Comparison of ENCODE assay signal across 6 cellular contexts in the genomic region with DNA sequence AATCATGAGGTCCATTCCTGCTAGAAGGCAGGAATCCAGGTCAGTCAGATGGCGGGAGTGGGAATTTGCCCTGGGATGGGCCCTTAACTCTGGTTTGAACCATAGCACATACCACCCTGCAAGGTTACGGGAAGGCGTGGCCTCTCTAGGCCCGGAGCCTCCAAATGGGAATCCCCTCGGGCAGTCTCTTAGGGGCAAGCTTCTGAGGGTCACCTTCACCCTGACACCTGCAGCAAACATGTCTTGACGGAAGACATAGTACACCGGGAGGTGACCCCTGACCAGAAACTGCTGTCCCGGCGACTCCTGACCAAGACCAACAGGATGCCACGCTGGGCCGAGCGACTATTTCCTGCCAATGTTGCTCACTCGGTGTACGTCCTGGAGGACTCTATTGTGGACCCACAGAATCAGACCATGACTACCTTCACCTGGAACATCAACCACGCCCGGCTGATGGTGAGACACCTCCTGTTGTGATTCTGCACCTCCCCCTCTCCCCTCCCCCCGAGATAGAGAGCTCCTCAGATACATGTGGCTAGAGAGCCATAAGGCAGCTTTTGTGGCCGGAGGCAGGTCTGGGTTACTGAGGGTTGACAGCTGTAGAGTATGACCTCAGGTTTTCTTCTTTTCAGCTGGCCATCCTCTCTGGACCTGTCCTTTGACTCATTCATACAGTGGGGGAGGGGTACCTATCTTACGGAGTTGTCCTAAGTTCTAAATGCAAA. TPM values are rescaled to one million over a fixed set of nuclear protein-coding genes. Genes with fewer than 3 reads are reported as not detected.
DNase-seq lines count a peak whose midpoint lies in the region; ATAC-seq and TF ChIP-seq lines count a peak whose summit lies in the region.

No MANE protein-coding gene starts in this region.

- intact Hi-C loops in left ventricle myocardium inferior (cut with micrococcal nuclease) = no loop called here
- intact Hi-C loops in Right ventricle myocardium inferior (cut with DNase I) = loop anchor here (5.0 kb wide), 2 partner anchors 63 to 192 kb away; no protein-coding TSS in a partner anchor
- intact Hi-C loops in dorsolateral prefrontal cortex (cut with DNase I) = loop anchor here (1.0 to 10.0 kb wide), 4 partner anchors 48 to 650 kb away; partner anchors contain the start of genes NSD1 (in 2 of the 2) and LMAN2 (in 1 of the 2)

- H3K4me3 ChIP-seq in left ventricle myocardium inferior = peak overlapping the region; percentile 97
- peak overlapping the region; percentile 77 to 100 (median 98) for H3K4me3 ChIP-seq in dorsolateral prefrontal cortex
- H3K4me3 ChIP-seq in skeletal muscle satellite cell (ENCODE audit: low read length) = peak overlapping the region; percentile 78

- peak overlapping the region; percentile 84 for H3K4me2 ChIP-seq in skeletal muscle satellite cell (ENCODE audit: low read length)

- peak overlapping the region; percentile 91 for H3K9ac ChIP-seq in skeletal muscle satellite cell (ENCODE audit: low read depth, low read length)

- H3K27me3 ChIP-seq in left ventricle myocardium inferior (ENCODE audit: low read depth) (no peaks in the 10 kb centered on the region), dorsolateral prefrontal cortex (no peaks in the 10 kb centered on the region), skeletal muscle satellite cell (ENCODE audit: control insufficient read depth, insufficient read depth, low read length) (no peaks in the 10 kb centered on the region)

- H3K36me3 ChIP-seq in left ventricle myocardium inferior = peaks cover 29% of the 10 kb centered on the region
- H3K36me3 ChIP-seq in skeletal muscle satellite cell (ENCODE audit: insufficient read depth, low read length) = peaks cover 47% of the 10 kb centered on the region

- in situ Hi-C loops in GM13977 (cut with MboI; ENCODE audit: low pct_unique_long_range_greater_than_20kb, low sequenced_read_pairs, unreplicated experiment) (no loop called here), G401 (cut with HindIII; ENCODE audit: low sequenced_read_pairs) (no loop called here)

- H3K4me1 ChIP-seq in left ventricle myocardium inferior = peaks cover 71% of the 10 kb centered on the region
- H3K4me1 ChIP-seq in skeletal muscle satellite cell (ENCODE audit: control insufficient read depth, insufficient read depth, low read length) = peaks cover 43% of the 10 kb centered on the region

- TF ChIP-seq CTCF in left ventricle myocardium inferior (IDR thresholded peaks at IDR 0.05; ENCODE audit: borderline replicate concordance) (no peak), dorsolateral prefrontal cortex (IDR thresholded peaks at IDR 0.05 in 54 of 56, conservative IDR thresholded peaks at IDR 0.05 in 2 of 56; ENCODE audit: low read depth in 1 of 56, partially characterized antibody in 56 of 56) (no peak), GM13977 (IDR thresholded peaks at IDR 0.05; ENCODE audit: extremely low read depth, insufficient read depth, missing control alignments) (no peak)

- no peak for DNase-seq in left ventricle myocardium inferior
- no peak for DNase-seq in Right ventricle myocardium inferior (ENCODE audit: missing footprints)
- no peak for DNase-seq in dorsolateral prefrontal cortex
- DNase-seq in GM13977 (ENCODE audit: low spot score) = no peak
- no peak for DNase-seq in G401 (ENCODE audit: low spot score)

- ATAC-seq in Right ventricle myocardium inferior = no peak

- H3K9me3 ChIP-seq in left ventricle myocardium inferior (replicated peaks) (no peaks in the 10 kb centered on the region), skeletal muscle satellite cell (replicated peaks; ENCODE audit: low read length) (no peaks in the 10 kb centered on the region)

- peak overlapping the region; percentile 93 for H3K27ac ChIP-seq in left ventricle myocardium inferior (replicated peaks)
- H3K27ac ChIP-seq in dorsolateral prefrontal cortex = peak overlapping the region in 27 of 59 donors; percentile 27 to 93 (median 78)

RNA-seq across cellular contexts. Expression of gene PRELID1, which starts 1.0 kb away (rescaled TPM):
- total RNA-seq in left ventricle myocardium inferior (40.0 TPM), Right ventricle myocardium inferior (34.1 TPM), dorsolateral prefrontal cortex (10 to 100 TPM; 46.3 to 88.8 (median 64.7) TPM)
- total RNA-seq in skeletal muscle satellite cell (2012; rRNA removed) = 135 and 214 TPM in 2 replicates
- 393 and 426 TPM in 2 replicates for total RNA-seq in G401 (2014; rRNA removed; shearing (Covaris generic))

RNA-seq across cellular contexts. Expression of gene RAB24, which starts 1.0 kb away (rescaled TPM):
- 25.3 TPM for total RNA-seq in left ventricle myocardium inferior
- 18.9 TPM for total RNA-seq in Right ventricle myocardium inferior
- total RNA-seq in dorsolateral prefrontal cortex = 10 to 100 TPM; 24.3 to 74.5 (median 50.3) TPM
- 9.6 TPM in 2 replicates for total RNA-seq in skeletal muscle satellite cell (2012; rRNA removed)
- total RNA-seq in G401 (2014; rRNA removed; shearing (Covaris generic)) = 24.6 and 25.1 TPM in 2 replicates

RNA-seq across cellular contexts. Expression of gene MXD3, which starts 7.1 kb away (rescaled TPM):
- total RNA-seq in left ventricle myocardium inferior (2.3 TPM), Right ventricle myocardium inferior (2.0 TPM), dorsolateral prefrontal cortex (10 to 100 TPM in 8 of 120 experiments, 1 to 10 TPM in 112; 2.1 to 12.7 (median 5.8) TPM)
- total RNA-seq in skeletal muscle satellite cell (2012; rRNA removed) = 2.3 and 3.5 TPM in 2 replicates
- 26.8 and 38.5 TPM in 2 replicates for total RNA-seq in G401 (2014; rRNA removed; shearing (Covaris generic))

RNA-seq across cellular contexts. Expression of gene LMAN2, which starts 46.9 kb away (rescaled TPM):
- 60.0 TPM for total RNA-seq in left ventricle myocardium inferior
- total RNA-seq in Right ventricle myocardium inferior = 72.3 TPM
- 10 to 100 TPM; 37.8 to 73.4 (median 52.2) TPM for total RNA-seq in dorsolateral prefrontal cortex
- total RNA-seq in skeletal muscle satellite cell (2012; rRNA removed) = 285 and 302 TPM in 2 replicates
- 257 and 339 TPM in 2 replicates for total RNA-seq in G401 (2014; rRNA removed; shearing (Covaris generic))

RNA-seq across cellular contexts. Expression of gene RGS14, which starts 53.2 kb away (rescaled TPM):
- 4.6 TPM for total RNA-seq in left ventricle myocardium inferior
- total RNA-seq in Right ventricle myocardium inferior = 3.9 TPM
- total RNA-seq in dorsolateral prefrontal cortex = 10 to 100 TPM in 117 of 120 experiments, 1 to 10 TPM in 3; 3.8 to 52.2 (median 23.9) TPM
- 4.6 and 7.2 TPM in 2 replicates for total RNA-seq in skeletal muscle satellite cell (2012; rRNA removed)
- total RNA-seq in G401 (2014; rRNA removed; shearing (Covaris generic)) = 72.9 and 91.8 TPM in 2 replicates
